ENCODE assay signal across 12 cellular contexts in the genomic region with DNA sequence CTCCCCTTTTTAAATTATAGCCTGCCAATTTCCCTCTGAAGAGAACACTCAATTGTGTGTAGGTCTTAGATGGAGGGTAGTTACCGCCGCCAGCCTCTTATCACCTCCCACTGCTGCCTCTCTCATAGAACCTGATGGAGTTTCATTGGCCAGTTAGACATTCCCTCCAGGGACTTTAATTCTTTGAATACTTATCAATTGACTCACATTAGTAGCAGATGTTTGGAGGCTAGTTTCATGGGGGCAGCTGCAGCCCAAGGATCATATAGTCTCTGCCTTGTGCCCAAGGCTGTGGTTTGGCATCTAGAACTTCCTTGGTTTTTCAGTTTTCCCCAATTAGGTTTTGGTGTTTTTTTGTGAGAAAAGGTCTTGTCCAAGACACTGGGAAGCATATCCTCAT.
DNase-seq lines count a peak whose midpoint lies in the region; ATAC-seq and TF ChIP-seq lines count a peak whose summit lies in the region.
"Had no signal": no experiment of that assay in that cellular context is flagged by ENCODE, and none has a peak within 500 bp of the region (broad histone marks: within the 10 kb centered on the region; RNA-seq: fewer than 3 reads in every experiment).

No MANE protein-coding gene starts in this region.

- no peaks in the 10 kb centered on the region for H3K9me3 Mint-ChIP-seq in activated CD4-positive, alpha-beta T cell treated with anti-CD3 and anti-CD28 coated beads for 36 hours (ENCODE audit: low read depth)
- no peaks in the 10 kb centered on the region for H3K9me3 Mint-ChIP-seq in stimulated activated naive B cell treated with anti-CD40 and anti-IgM and Interleukin-4, amounts not matched to agents 10 μg/mL and 1 μg/mL and 100 μg/mL, for 72 hours

- no peak overlapping the region for H3K4me3 Mint-ChIP-seq in activated CD4-positive, alpha-beta T cell treated with anti-CD3 and anti-CD28 coated beads for 36 hours
- H3K4me3 Mint-ChIP-seq in stimulated activated naive B cell treated with anti-CD40 and anti-IgM and Interleukin-4, amounts not matched to agents 10 μg/mL and 1 μg/mL and 100 μg/mL, for 72 hours = no peak overlapping the region
- H3K4me3 Mint-ChIP-seq: activated T-helper 17 cell treated with anti-CD3 and anti-CD28 coated beads, Interleukin-2, amount 50 U/mL, for 72 hours; nephron progenitor cell had no signal

- no peaks in the 10 kb centered on the region for H3K27me3 ChIP-seq in mesenchymal stem cell (ENCODE audit: control insufficient read depth in 1 of 2, insufficient read depth in 1 of 2, low read length in 2 of 2)
- H3K27me3 ChIP-seq: Peyer's patch had no signal

- H3K4me1 ChIP-seq in mesenchymal stem cell (ENCODE audit: control insufficient read depth, insufficient read depth, low read depth, low read length) = peaks cover 2% of the 10 kb centered on the region
- H3K4me1 ChIP-seq: Peyer's patch had no signal

- no peak overlapping the region for H4K91ac ChIP-seq in mesenchymal stem cell (ENCODE audit: low read length)

- peaks cover 2% of the 10 kb centered on the region for H3K27me3 Mint-ChIP-seq in activated CD4-positive, alpha-beta T cell treated with anti-CD3 and anti-CD28 coated beads for 36 hours
- peaks cover 8 to 13% of the 10 kb centered on the region in 2 donors for H3K27me3 Mint-ChIP-seq in stimulated activated naive B cell treated with anti-CD40 and anti-IgM and Interleukin-4, amounts not matched to agents 10 μg/mL and 1 μg/mL and 100 μg/mL, for 72 hours

- H3K36me3 Mint-ChIP-seq in activated CD4-positive, alpha-beta T cell treated with anti-CD3 and anti-CD28 coated beads for 36 hours (ENCODE audit: low read depth) = no peaks in the 10 kb centered on the region
- H3K36me3 Mint-ChIP-seq in stimulated activated naive B cell treated with anti-CD40 and anti-IgM and Interleukin-4, amounts not matched to agents 10 μg/mL and 1 μg/mL and 100 μg/mL, for 72 hours = no peaks in the 10 kb centered on the region

- H4K8ac ChIP-seq in mesenchymal stem cell (ENCODE audit: low read length) = no peak overlapping the region

- CTCF ChIA-PET in activated CD4-positive, alpha-beta T cell treated with anti-CD3 and anti-CD28 coated beads for 36 hours (lab: Charles Lee) = no interaction called here

- H2BK5ac ChIP-seq in mesenchymal stem cell (ENCODE audit: low read depth, low read length, poor library complexity, severe bottlenecking) = no peak overlapping the region

- in situ Hi-C loops in Caki2 (cut with HindIII; ENCODE audit: low pct_unique_long_range_greater_than_20kb, low sequenced_read_pairs) = no loop called here

- no peaks in the 10 kb centered on the region for H3K79me1 ChIP-seq in mesenchymal stem cell (replicated peaks; ENCODE audit: low read length, poor library complexity, severe bottlenecking)

- no peak overlapping the region for H2AK5ac ChIP-seq in mesenchymal stem cell (ENCODE audit: low read length, severe bottlenecking)

- intact Hi-C loops in activated CD4-positive, alpha-beta T cell treated with anti-CD3 and anti-CD28 coated beads for 36 hours (cut with DNase I, micrococcal nuclease) = no loop called here

- no peak overlapping the region for H3K23ac ChIP-seq in mesenchymal stem cell (ENCODE audit: low read length in 2 of 2)

- H3K27ac Mint-ChIP-seq in activated CD4-positive, alpha-beta T cell treated with anti-CD3 and anti-CD28 coated beads for 36 hours = no peak overlapping the region
- H3K27ac Mint-ChIP-seq in stimulated activated naive B cell treated with anti-CD40 and anti-IgM and Interleukin-4, amounts not matched to agents 10 μg/mL and 1 μg/mL and 100 μg/mL, for 72 hours = no peak overlapping the region
- H3K27ac Mint-ChIP-seq: activated T-helper 17 cell treated with anti-CD3 and anti-CD28 coated beads, Interleukin-2, amount 50 U/mL, for 72 hours; nephron progenitor cell had no signal

- DNase-seq in Caki2 (ENCODE audit: low read depth) (peak; percentile 34), NCI-H226 (peak; percentile 93), choroid plexus epithelial cell (ENCODE audit: low read depth) (peak; percentile 91), mesenchymal stem cell (peak; percentile 74)
- DNase-seq in activated CD4-positive, alpha-beta T cell treated with anti-CD3 and anti-CD28 coated beads for 36 hours = no peak
- no peak for DNase-seq in stimulated activated naive B cell treated with anti-CD40 and anti-IgM and Interleukin-4, amounts not matched to agents 10 μg/mL and 1 μg/mL and 100 μg/mL, for 72 hours
- DNase-seq in stimulated activated CD4-positive, alpha-beta T cell treated with anti-CD3 and anti-CD28 coated beads, Interleukin-4, amount 100 ng/mL, for 24 hours = no peak
- DNase-seq: NCI-H2081 treated with DMSO at 0.1 percent for 48 hours, nephron progenitor cell, Peyer's patch had no signal

- no peak for ATAC-seq in activated CD4-positive, alpha-beta T cell treated with anti-CD3 and anti-CD28 coated beads for 36 hours
- no peak for ATAC-seq in stimulated activated naive B cell treated with anti-CD40 and anti-IgM and Interleukin-4, amounts not matched to agents 10 μg/mL and 1 μg/mL and 100 μg/mL, for 72 hours (replicated peaks)
- no peak for ATAC-seq in GM18519 (IDR thresholded peaks at IDR 0.05; ENCODE audit: low FRiP score, unreplicated experiment)
- ATAC-seq: activated T-helper 17 cell treated with anti-CD3 and anti-CD28 coated beads, Interleukin-2, amount 50 U/mL, for 72 hours had no signal

- H2AFZ ChIP-seq in mesenchymal stem cell (ENCODE audit: low read depth, low read length) = no peak overlapping the region

- no CpG with 5 or more reads among the region's 2 CpGs for WGBS in mesenchymal stem cell

- H2BK12ac ChIP-seq in mesenchymal stem cell (ENCODE audit: low read length in 2 of 2) = no peak overlapping the region

- no peaks in the 10 kb centered on the region for H3K9me3 ChIP-seq in mesenchymal stem cell (ENCODE audit: control insufficient read depth, low read length)
- H3K9me3 ChIP-seq: Peyer's patch had no signal

- no peak for TF ChIP-seq CTCF in choroid plexus epithelial cell (conservative IDR thresholded peaks at IDR 0.05; ENCODE audit: low read depth, low read length)

- no peak overlapping the region for H3K4ac ChIP-seq in mesenchymal stem cell (ENCODE audit: low read depth in 1 of 2, low read length in 2 of 2)

- H3K18ac ChIP-seq in mesenchymal stem cell (ENCODE audit: low read depth in 1 of 2, low read length in 2 of 2) = peak overlapping the region in 1 of 2 experiments; percentile 49

- no peak overlapping the region for H3K14ac ChIP-seq in mesenchymal stem cell (ENCODE audit: low read length in 2 of 2)

- POLR2A ChIA-PET in activated CD4-positive, alpha-beta T cell treated with anti-CD3 and anti-CD28 coated beads for 36 hours (lab: Charles Lee) = interaction anchor here (0.6 kb wide), 1 partner anchor 107 kb away, joined by 4 read pairs; no protein-coding TSS in a partner anchor

- no peaks in the 10 kb centered on the region for H3K36me3 ChIP-seq in mesenchymal stem cell (ENCODE audit: control insufficient read depth in 1 of 2, insufficient read depth in 2 of 2, low read depth in 1 of 2, low read length in 2 of 2)
- H3K36me3 ChIP-seq: Peyer's patch had no signal

- H3K9ac ChIP-seq in mesenchymal stem cell (ENCODE audit: low read length) = no peak overlapping the region

- no peak overlapping the region for H2BK15ac ChIP-seq in mesenchymal stem cell (ENCODE audit: low read depth, poor library complexity, severe bottlenecking)

- H3K4me3 ChIP-seq in choroid plexus epithelial cell (ENCODE audit: low read depth, low read length) (no peak overlapping the region), mesenchymal stem cell (ENCODE audit: insufficient read depth in 1 of 2, low read depth in 1 of 2, low read length in 2 of 2) (no peak overlapping the region)
- H3K4me3 ChIP-seq: Peyer's patch had no signal

- no peak overlapping the region for H2BK120ac ChIP-seq in mesenchymal stem cell (ENCODE audit: low read depth, low read length)

- H3K27ac ChIP-seq in mesenchymal stem cell (ENCODE audit: low read length, poor library complexity, severe bottlenecking) = peak overlapping the region; percentile 94
- H3K27ac ChIP-seq: Peyer's patch had no signal

- H3K4me2 ChIP-seq in mesenchymal stem cell (ENCODE audit: low read length, poor library complexity, severe bottlenecking) = no peak overlapping the region

- no peaks in the 10 kb centered on the region for H3K4me1 Mint-ChIP-seq in activated CD4-positive, alpha-beta T cell treated with anti-CD3 and anti-CD28 coated beads for 36 hours
- no peaks in the 10 kb centered on the region for H3K4me1 Mint-ChIP-seq in stimulated activated naive B cell treated with anti-CD40 and anti-IgM and Interleukin-4, amounts not matched to agents 10 μg/mL and 1 μg/mL and 100 μg/mL, for 72 hours
- H3K4me1 Mint-ChIP-seq: activated T-helper 17 cell treated with anti-CD3 and anti-CD28 coated beads, Interleukin-2, amount 50 U/mL, for 72 hours had no signal

Comparison
In these comparisons a context has a peak if more than half of its experiments do, and no peak if none do; other contexts are left out.
1. DNase-seq: peak in Caki2 (single experiment), NCI-H226 (single experiment), choroid plexus epithelial cell (single experiment) and mesenchymal stem cell (single experiment); none in activated CD4-positive, alpha-beta T cell treated with anti-CD3 and anti-CD28 coated beads for 36 hours (single experiment), stimulated activated naive B cell treated with anti-CD40 and anti-IgM and Interleukin-4, amounts not matched to agents 10 μg/mL and 1 μg/mL and 100 μg/mL, for 72 hours (single experiment) and stimulated activated CD4-positive, alpha-beta T cell treated with anti-CD3 and anti-CD28 coated beads, Interleukin-4, amount 100 ng/mL, for 24 hours (single experiment).